ENCODE assay signal across 11 cellular contexts in genomic region chr13:113819731-113820715, GRCh38. TPM values are rescaled to one million over a fixed set of nuclear protein-coding genes. Genes with fewer than 3 reads are reported as not detected.
DNase-seq lines count a peak whose midpoint lies in the region; ATAC-seq and TF ChIP-seq lines count a peak whose summit lies in the region.
"Had no signal": no experiment of that assay in that cellular context is flagged by ENCODE, and none has a peak within 500 bp of the region (broad histone marks: within the 10 kb centered on the region; RNA-seq: fewer than 3 reads in every experiment).

No MANE protein-coding gene starts in this region.

- peaks cover 29% of the 10 kb centered on the region for H4K20me1 ChIP-seq in osteoblast (ENCODE audit: insufficient read depth, low read length)

- no peak overlapping the region for H2AFZ ChIP-seq in osteoblast (ENCODE audit: low read length)

- H3K27ac ChIP-seq in SJSA1 (peak overlapping the region; percentile 60), epithelial cell of prostate (peak overlapping the region; percentile 82), osteoblast (ENCODE audit: low read depth, low read length) (peak overlapping the region; percentile 76), transverse colon (peak overlapping the region; percentile 61 to 79 (median 72))

- peaks cover 5% of the 10 kb centered on the region for H3K36me3 Mint-ChIP-seq in T-helper 17 cell (ENCODE audit: low read depth)
- H3K36me3 Mint-ChIP-seq: activated naive CD8-positive, alpha-beta T cell had no signal

- H3K27me3 ChIP-seq in SJSA1 (replicated peaks): no peaks in the 10 kb centered on the region
- H3K27me3 ChIP-seq in osteoblast (ENCODE audit: insufficient read depth, low read length): no peaks in the 10 kb centered on the region
- no peaks in the 10 kb centered on the region for H3K27me3 ChIP-seq in transverse colon

- intact Hi-C loops in transverse colon (cut with DNase I; ENCODE audit: low total_unique reads): no loop called here

- peaks cover 18% of the 10 kb centered on the region for H3K4me1 Mint-ChIP-seq in T-helper 17 cell

- no peaks in the 10 kb centered on the region for H3K27me3 Mint-ChIP-seq in T-helper 17 cell
- H3K27me3 Mint-ChIP-seq: activated naive CD8-positive, alpha-beta T cell had no signal

- 80 to 96% methylated on average over 10 to 49 of the region's 52 CpGs for WGBS in transverse colon (ENCODE audit: low coverage in 1 of 2), 2 donors

- no peak for TF ChIP-seq EP300 in transverse colon (IDR thresholded peaks at IDR 0.05; ENCODE audit: low read depth)

- no peak overlapping the region for H3K4me3 Mint-ChIP-seq in T-helper 17 cell
- H3K4me3 Mint-ChIP-seq: activated naive CD8-positive, alpha-beta T cell; CD4-positive, alpha-beta memory T cell had no signal

- peak overlapping the region; percentile 71 for H3K4me2 ChIP-seq in osteoblast (ENCODE audit: insufficient read depth, low read length)

- H3K9me3 ChIP-seq in SJSA1 (replicated peaks): no peaks in the 10 kb centered on the region; the same call in 1 of the 2 replicates
- no peaks in the 10 kb centered on the region for H3K9me3 ChIP-seq in osteoblast (ENCODE audit: low read depth, low read length)
- H3K9me3 ChIP-seq in transverse colon: no peaks in the 10 kb centered on the region
- no peaks in the 10 kb centered on the region for H3K9me3 ChIP-seq in T-helper 17 cell (ENCODE audit: control insufficient read depth, low read length, poor library complexity, severe bottlenecking)

- H3K36me3 ChIP-seq in SJSA1 (peaks cover 12% of the 10 kb centered on the region), osteoblast (ENCODE audit: insufficient read depth, low read length) (peaks cover 46% of the 10 kb centered on the region), transverse colon (no peaks in the 10 kb centered on the region)

- H3K79me2 ChIP-seq in osteoblast (ENCODE audit: insufficient read depth, low read length): peaks cover 6% of the 10 kb centered on the region

- ATAC-seq in T-helper 17 cell (no peak), HG02798 (IDR thresholded peaks at IDR 0.05; ENCODE audit: poor library complexity, unreplicated experiment) (no peak)

- in situ Hi-C loops in transverse colon (cut with MboI; ENCODE audit: low pct_ligation_motif_present in 1 of 4, low pct_unique_long_range_greater_than_20kb in 1 of 4, low sequenced_read_pairs in 3 of 4): loop anchor here in 1 of 4 donors (10.0 kb wide), 1 partner anchor 125 kb away; no protein-coding TSS in a partner anchor

- H3K4me1 ChIP-seq in SJSA1 (replicated peaks): peaks cover 39% of the 10 kb centered on the region
- H3K4me1 ChIP-seq in osteoblast (ENCODE audit: insufficient read depth, low read length): peaks cover 34% of the 10 kb centered on the region
- peaks cover 9 to 24% (median 19%) of the 10 kb centered on the region in 4 donors for H3K4me1 ChIP-seq in transverse colon

- TF ChIP-seq CTCF in osteoblast (IDR thresholded peaks at IDR 0.05; ENCODE audit: extremely low read depth, low read depth, low read length) (no peak), transverse colon (IDR thresholded peaks at IDR 0.05) (no peak)

- H3K27ac Mint-ChIP-seq in T-helper 17 cell: no peak overlapping the region
- H3K27ac Mint-ChIP-seq: activated naive CD8-positive, alpha-beta T cell; CD4-positive, alpha-beta memory T cell had no signal

- H3K4me3 ChIP-seq in SJSA1 (0 out of 2 replicates have a peak overlapping the region, but pooled peaks have one; percentile 3), osteoblast (ENCODE audit: insufficient read depth, low read length) (no peak overlapping the region), transverse colon (no peak overlapping the region)

- no peak for TF ChIP-seq POLR2A in transverse colon (IDR thresholded peaks at IDR 0.05)

- DNase-seq in SJSA1 (ENCODE audit: low read depth in 1 of 2, low spot score in 2 of 2): no peak
- no peak for DNase-seq in epithelial cell of prostate (ENCODE audit: low read depth, low spot score)
- peak; percentile 87 for DNase-seq in osteoblast (ENCODE audit: insufficient read length, low spot score, missing footprints)
- DNase-seq in transverse colon: no peak
- DNase-seq in T-helper 17 cell: no peak
- no peak for DNase-seq in mucosa of gallbladder (ENCODE audit: low spot score)
- DNase-seq: CD4-positive, alpha-beta memory T cell; NCI-H1105 treated with DMSO at 0.1 percent for 48 hours; stimulated activated CD8-positive, alpha-beta memory T cell treated with anti-CD3 and anti-CD28 coated beads, Interleukin-4, amount 100 ng/mL, for 48 hours had no signal

RNA-seq across cellular contexts. Expression of gene GAS6, which starts 43.9 kb away (rescaled TPM):
- 41.7 and 45.3 TPM in 2 replicates for total RNA-seq in SJSA1 (2014; rRNA removed; shearing (Covaris generic))
- total RNA-seq in osteoblast (417 and 480 TPM in 2 replicates), transverse colon (100 to 1,000 TPM; 152 to 284 (median 169) TPM), T-helper 17 cell (1 to 10 TPM; 2.2 to 3.8 TPM), mucosa of gallbladder (118 TPM)
